23 cellular contexts compared by ENCODE assay signal in the genomic region with DNA sequence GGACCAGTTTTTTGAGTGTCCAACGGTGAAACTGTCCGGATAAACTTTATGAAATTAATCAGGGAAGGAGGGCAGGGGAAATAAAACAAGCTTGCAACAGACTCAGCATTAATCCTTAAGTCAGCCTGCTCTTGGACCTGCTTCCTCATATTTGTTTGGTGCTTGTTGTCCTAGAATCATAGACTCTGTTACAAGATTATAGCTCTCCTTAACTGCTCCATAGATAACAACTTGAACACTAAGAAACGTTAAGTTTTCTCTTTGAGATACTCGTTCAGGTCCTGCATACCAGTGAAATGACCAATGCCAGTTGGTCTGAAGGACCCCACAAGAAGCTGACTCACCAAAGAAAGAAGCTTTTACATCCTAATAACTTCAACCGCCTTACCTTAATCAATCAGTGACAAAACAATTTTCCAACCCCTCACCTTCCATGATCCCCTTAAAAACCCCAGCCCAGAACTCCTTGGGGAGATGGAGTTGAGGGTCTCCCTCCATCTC.
"Had no signal": no experiment of that assay in that cellular context is flagged by ENCODE, and none has a peak within 500 bp of the region (broad histone marks: within the 10 kb centered on the region; RNA-seq: fewer than 3 reads in every experiment).

No MANE protein-coding gene starts in this region.

- H3K4me3 Mint-ChIP-seq: activated B cell treated with CpG ODN at 0.5 μM for 24 hours; activated CD4-positive, alpha-beta T cell treated with anti-CD3 and anti-CD28 coated beads for 36 hours; activated T-cell treated with anti-CD3 and anti-CD28 coated beads, Interleukin-2, amount 50 U/mL, for 24 hours; activated T-helper 17 cell treated with anti-CD3 and anti-CD28 coated beads, Interleukin-2, amount 50 U/mL, for 72 hours; naive thymus-derived CD8-positive, alpha-beta T cell; stimulated activated naive CD8-positive, alpha-beta T cell treated with anti-CD3 and anti-CD28 coated beads, Interleukin-15, Interleukin-2, amounts not matched to agents 100 ng/mL and 50 ng/mL, for 24 hours; T-helper 1 cell treated with Interleukin-12 subunit alpha and Interleukin-12 subunit beta and Interleukin-4 antibody, amounts not matched to agents 30 μg/mL and 1 μg/mL, for 36 hours had no signal

- H3K4me3 ChIP-seq: cardiac muscle cell, gastrocnemius medialis, lower lobe of right lung, psoas muscle, tibial artery had no signal

- H3K27me3 ChIP-seq: cardiac muscle cell, gastrocnemius medialis, tibial artery had no signal

- H3K36me3 Mint-ChIP-seq: activated naive CD4-positive, alpha-beta T cell treated with anti-CD3 and anti-CD28 coated beads, Interleukin-2, amount 50 U/mL, for 72 hours had no signal

- H3K27ac ChIP-seq: cardiac muscle cell, gastrocnemius medialis, lower lobe of right lung, psoas muscle, tibial artery had no signal

- H3K27me3 Mint-ChIP-seq: activated B cell treated with CpG ODN at 0.5 μM for 24 hours; activated CD4-positive, alpha-beta T cell treated with anti-CD3 and anti-CD28 coated beads for 36 hours; activated T-cell treated with anti-CD3 and anti-CD28 coated beads, Interleukin-2, amount 50 U/mL, for 24 hours; activated T-helper 17 cell treated with anti-CD3 and anti-CD28 coated beads, Interleukin-2, amount 50 U/mL, for 72 hours; naive thymus-derived CD8-positive, alpha-beta T cell; stimulated activated naive CD8-positive, alpha-beta T cell treated with anti-CD3 and anti-CD28 coated beads, Interleukin-15, Interleukin-2, amounts not matched to agents 100 ng/mL and 50 ng/mL, for 24 hours had no signal

- H3K4me1 Mint-ChIP-seq: activated B cell treated with CpG ODN at 0.5 μM for 24 hours; activated CD4-positive, alpha-beta T cell treated with anti-CD3 and anti-CD28 coated beads for 36 hours; activated T-helper 17 cell treated with anti-CD3 and anti-CD28 coated beads, Interleukin-2, amount 50 U/mL, for 72 hours; naive thymus-derived CD8-positive, alpha-beta T cell had no signal

- H3K9me3 ChIP-seq: gastrocnemius medialis, lower lobe of right lung, psoas muscle, tibial artery had no signal

- H3K4me1 ChIP-seq: gastrocnemius medialis, lower lobe of right lung, psoas muscle, tibial artery had no signal

- DNase-seq: activated B cell treated with CpG ODN at 0.5 μM for 24 hours; activated CD4-positive, alpha-beta T cell treated with anti-CD3 and anti-CD28 coated beads for 36 hours; activated CD4-positive, alpha-beta T cell treated with anti-CD3 and anti-CD28 coated beads, Interleukin-2, amount 50 U/mL, for 4 hours; activated CD8-positive, alpha-beta memory T cell treated with anti-CD3 and anti-CD28 coated beads for 24 hours; activated CD8-positive, alpha-beta memory T cell treated with anti-CD3 and anti-CD28 coated beads, Interleukin-2, amount 50 U/mL, for 4 hours; activated T-cell treated with anti-CD3 and anti-CD28 coated beads, Interleukin-2, amount 50 U/mL, for 24 hours; effector memory CD4-positive, alpha-beta T cell; gastrocnemius medialis; hippocampal formation; islet precursor cell; lower lobe of right lung; naive thymus-derived CD8-positive, alpha-beta T cell; psoas muscle; right cardiac atrium; stimulated activated CD4-positive, alpha-beta T cell treated with anti-CD3 and anti-CD28 coated beads, Interleukin-4, amount 100 ng/mL, for 4 hours; substantia nigra; T1000; tibial artery had no signal

- H3K27ac Mint-ChIP-seq: activated B cell treated with CpG ODN at 0.5 μM for 24 hours; activated CD4-positive, alpha-beta T cell treated with anti-CD3 and anti-CD28 coated beads for 36 hours; activated T-cell treated with anti-CD3 and anti-CD28 coated beads, Interleukin-2, amount 50 U/mL, for 24 hours; activated T-helper 17 cell treated with anti-CD3 and anti-CD28 coated beads, Interleukin-2, amount 50 U/mL, for 72 hours; naive thymus-derived CD8-positive, alpha-beta T cell; stimulated activated naive CD8-positive, alpha-beta T cell treated with anti-CD3 and anti-CD28 coated beads, Interleukin-15, Interleukin-2, amounts not matched to agents 100 ng/mL and 50 ng/mL, for 24 hours; T-helper 1 cell treated with Interleukin-12 subunit alpha and Interleukin-12 subunit beta and Interleukin-4 antibody, amounts not matched to agents 30 μg/mL and 1 μg/mL, for 36 hours had no signal

- H3K36me3 ChIP-seq: cardiac muscle cell, gastrocnemius medialis, lower lobe of right lung, tibial artery had no signal
